ENCODE assay signal across 15 cellular contexts in genomic region chr4:105972946-105973621, GRCh38.
DNase-seq lines count a peak whose midpoint lies in the region; ATAC-seq, FAIRE-seq and TF ChIP-seq lines count a peak whose summit lies in the region.
"Had no signal": no experiment of that assay in that cellular context is flagged by ENCODE, and none has a peak within 500 bp of the region (broad histone marks: within the 10 kb centered on the region; RNA-seq: fewer than 3 reads in every experiment).

No MANE protein-coding gene starts in this region.

- TF ChIP-seq CTCF in Calu3 (IDR thresholded peaks at IDR 0.05; ENCODE audit: unreplicated experiment), result no peak
- no peak for TF ChIP-seq CTCF in H1 (IDR thresholded peaks at IDR 0.05; ENCODE audit: control extremely low read depth in 1 of 3, insufficient read depth in 1 of 3, low read depth in 1 of 3, low read length in 3 of 3)
- no peak for TF ChIP-seq CTCF in mucosa of descending colon (IDR thresholded peaks at IDR 0.05)
- no peak for TF ChIP-seq CTCF in kidney (IDR thresholded peaks at IDR 0.05; ENCODE audit: borderline replicate concordance, extremely low read depth, insufficient read depth)

- H3K4me3 ChIP-seq in HUES6 (ENCODE audit: low read depth, low read length) (no peak overlapping the region), H1 (ENCODE audit: extremely low read depth in 1 of 4, insufficient read depth in 2 of 4, low read depth in 3 of 4, low read length in 4 of 4) (peak overlapping the region in 1 of 4 experiments; percentile 16; a peak in 1 of 8 replicates), mucosa of descending colon (no peak overlapping the region), kidney (ENCODE audit: low read length in 2 of 2) (no peak overlapping the region)
- H3K4me3 ChIP-seq: BLaER1 had no signal

- H4K8ac ChIP-seq in H1 (ENCODE audit: extremely low read depth, insufficient read depth, low read length), result no peak overlapping the region

- POLR2A ChIA-PET in H1 (lab: Charles Lee; ENCODE audit: partially characterized antibody), result no interaction called here

- DNase-seq in Calu3, result no peak
- no peak for DNase-seq in H1 (ENCODE audit: low read depth in 1 of 2, low spot score in 2 of 2)
- no peak for DNase-seq in mucosa of descending colon
- DNase-seq in ureter (ENCODE audit: low spot score), result no peak
- DNase-seq in kidney, result no peak
- DNase-seq in activated naive CD8-positive, alpha-beta T cell treated with anti-CD3 and anti-CD28 coated beads for 36 hours, result no peak
- DNase-seq: AML-193; Caco-2; CD8-positive, alpha-beta memory T cell; DMS53; GF-D8 had no signal

- no peak overlapping the region for H3K23ac ChIP-seq in H1 (ENCODE audit: insufficient read length)

- no peak overlapping the region for H2AFZ ChIP-seq in H1 (ENCODE audit: low read length)

- no peaks in the 10 kb centered on the region for H3K79me1 ChIP-seq in H1 (ENCODE audit: low read depth, low read length)

- H3K27me3 Mint-ChIP-seq in Calu3 (ENCODE audit: unreplicated experiment), result no peaks in the 10 kb centered on the region
- peaks cover 7% of the 10 kb centered on the region for H3K27me3 Mint-ChIP-seq in activated naive CD8-positive, alpha-beta T cell treated with anti-CD3 and anti-CD28 coated beads for 36 hours

- no peak for TF ChIP-seq RAD21 in H1 (IDR thresholded peaks at IDR 0.05 in 1 of 2, conservative IDR thresholded peaks at IDR 0.05 in 1 of 2; ENCODE audit: low read depth in 2 of 2, low read length in 2 of 2)

- CTCF ChIA-PET in Calu3 (lab: Charles Lee) (no interaction called here), H1 (lab: Charles Lee; ENCODE audit: partially characterized antibody) (no interaction called here)

- peak; percentile 63 for ATAC-seq in mucosa of descending colon

- no peak overlapping the region for H3K18ac ChIP-seq in H1 (ENCODE audit: extremely low read depth, low read length)

- H3K4ac ChIP-seq in H1 (replicated peaks; ENCODE audit: insufficient read length, low read depth, low read length), result no peak overlapping the region

- peak; percentile 7 for FAIRE-seq in H1 (lab: Jason Lieb, UNC)
- FAIRE-seq in kidney (lab: Jason Lieb, UNC), result no peak
- FAIRE-seq: H54 had no signal

- no peak overlapping the region for H4K5ac ChIP-seq in H1 (ENCODE audit: insufficient read length, low read depth, low read length)

- no peak overlapping the region for H3K56ac ChIP-seq in H1 (replicated peaks; ENCODE audit: insufficient read length, low read depth, low read length)

- BruUV-seq in Calu3 (replicated peaks; lab: Mats Ljungman, UMichigan), result no TSS peak

- H3K4me1 ChIP-seq in HUES6 (ENCODE audit: control insufficient read depth, insufficient read depth, low read length), result peaks cover 20% of the 10 kb centered on the region
- H3K4me1 ChIP-seq in H1 (replicated peaks in 1 of 4; ENCODE audit: control insufficient read depth in 3 of 4, insufficient read depth in 4 of 4, low read length in 3 of 4), result peaks cover 4 to 16% (median 6%) of the 10 kb centered on the region in 4 experiments; a peak in 6 of 7 replicates
- no peaks in the 10 kb centered on the region for H3K4me1 ChIP-seq in mucosa of descending colon (ENCODE audit: low read depth)
- H3K4me1 ChIP-seq in kidney (ENCODE audit: control insufficient read depth in 1 of 2, insufficient read depth in 1 of 2, low read depth in 1 of 2, low read length in 2 of 2), result no peaks in the 10 kb centered on the region
- H3K4me1 ChIP-seq: BLaER1 had no signal

- no peaks in the 10 kb centered on the region for H3K23me2 ChIP-seq in H1 (ENCODE audit: low read depth, low read length)

- H3K79me2 ChIP-seq in H1 (ENCODE audit: control insufficient read depth in 1 of 2, insufficient read depth in 2 of 2, low read length in 2 of 2), result no peaks in the 10 kb centered on the region

- H2BK12ac ChIP-seq in H1 (ENCODE audit: low read depth, low read length), result no peak overlapping the region

- no peak overlapping the region for H2BK15ac ChIP-seq in H1 (ENCODE audit: low read length)

- H3K4me1 Mint-ChIP-seq in Calu3 (ENCODE audit: low read depth, unreplicated experiment), result peaks cover 27% of the 10 kb centered on the region
- H3K4me1 Mint-ChIP-seq in activated naive CD8-positive, alpha-beta T cell treated with anti-CD3 and anti-CD28 coated beads for 36 hours, result no peaks in the 10 kb centered on the region
- H3K4me1 Mint-ChIP-seq: CD8-positive, alpha-beta memory T cell had no signal

- no peak for TF ChIP-seq POLR2A in H1 (IDR thresholded peaks at IDR 0.05; ENCODE audit: control extremely low read depth in 1 of 2, low read depth in 2 of 2, low read length in 2 of 2)

- H3K36me3 ChIP-seq in HUES6 (ENCODE audit: control insufficient read depth, insufficient read depth, low read length) (no peaks in the 10 kb centered on the region), H1 (ENCODE audit: control insufficient read depth in 2 of 4, insufficient read depth in 4 of 4, low read length in 3 of 4) (no peaks in the 10 kb centered on the region), mucosa of descending colon (ENCODE audit: low read depth) (no peaks in the 10 kb centered on the region), kidney (ENCODE audit: control insufficient read depth in 1 of 2, insufficient read depth in 2 of 2, low read length in 2 of 2) (no peaks in the 10 kb centered on the region)
- H3K36me3 ChIP-seq: BLaER1 had no signal

- H3K4me2 ChIP-seq in H1 (ENCODE audit: insufficient read depth in 1 of 2, low read depth in 2 of 2, low read length in 2 of 2), result peak overlapping the region; percentile 8 to 15; a peak in 2 of 4 replicates
- H3K4me2 ChIP-seq: BLaER1 had no signal

- no peaks in the 10 kb centered on the region for H4K20me1 ChIP-seq in H1 (replicated peaks in 1 of 2; ENCODE audit: control insufficient read depth in 1 of 2, insufficient read depth in 2 of 2, low read length in 2 of 2)
- H4K20me1 ChIP-seq: BLaER1 had no signal

- intact Hi-C loops in Calu3 (cut with micrococcal nuclease; ENCODE audit: unreplicated experiment) (no loop called here), mucosa of descending colon (cut with DNase I, micrococcal nuclease) (no loop called here), kidney (cut with DNase I) (no loop called here)

- 67% methylated on average over 5 of the region's 5 CpGs; no CpG with 5 or more reads in 1 of the 2 experiments for WGBS in H1 (ENCODE audit: extremely low coverage in 1 of 2, insufficient coverage in 1 of 2, insufficient read length in 1 of 2, insufficient replicate concordance in 2 of 2, low coverage in 1 of 2, low lambda C conversion rate in 2 of 2, missing lambda C conversion rate in 1 of 2), 2 experiments

- H3K27ac Mint-ChIP-seq in Calu3 (ENCODE audit: unreplicated experiment), result peak overlapping the region; percentile 69
- no peak overlapping the region for H3K27ac Mint-ChIP-seq in activated naive CD8-positive, alpha-beta T cell treated with anti-CD3 and anti-CD28 coated beads for 36 hours
- H3K27ac Mint-ChIP-seq: CD8-positive, alpha-beta memory T cell had no signal

- no peak overlapping the region; the same call in 1 of the 2 replicates for H2BK5ac ChIP-seq in H1 (ENCODE audit: low read depth, low read length)

- no peak overlapping the region for H2BK120ac ChIP-seq in H1 (replicated peaks; ENCODE audit: low read depth, low read length)

- H3K9me3 Mint-ChIP-seq in Calu3 (ENCODE audit: low read depth, unreplicated experiment), result no peaks in the 10 kb centered on the region
- no peaks in the 10 kb centered on the region for H3K9me3 Mint-ChIP-seq in activated naive CD8-positive, alpha-beta T cell treated with anti-CD3 and anti-CD28 coated beads for 36 hours

- H3K4me3 Mint-ChIP-seq in Calu3 (ENCODE audit: low read depth, unreplicated experiment), result no peak overlapping the region
- no peak overlapping the region for H3K4me3 Mint-ChIP-seq in activated naive CD8-positive, alpha-beta T cell treated with anti-CD3 and anti-CD28 coated beads for 36 hours
- H3K4me3 Mint-ChIP-seq: CD8-positive, alpha-beta memory T cell had no signal

- no peak overlapping the region for H4K91ac ChIP-seq in H1 (replicated peaks; ENCODE audit: insufficient read length, low read length)

- H3K27ac ChIP-seq in HUES6 (ENCODE audit: low read depth, low read length), result peak overlapping the region; percentile 42
- no peak overlapping the region for H3K27ac ChIP-seq in H1 (ENCODE audit: low read depth, low read length)
- no peak overlapping the region for H3K27ac ChIP-seq in kidney (ENCODE audit: low read depth in 2 of 2, low read length in 2 of 2)
- H3K27ac ChIP-seq: 22Rv1, BLaER1 had no signal

- peak overlapping the region; percentile 66; the same call in 1 of the 2 replicates for H2BK20ac ChIP-seq in H1 (ENCODE audit: low read length)

- H3K27me3 ChIP-seq in HUES6 (ENCODE audit: control insufficient read depth, insufficient read depth, low read length), result no peaks in the 10 kb centered on the region
- no peaks in the 10 kb centered on the region for H3K27me3 ChIP-seq in H1 (replicated peaks in 1 of 4; ENCODE audit: control insufficient read depth in 3 of 4, extremely low read depth in 1 of 4, insufficient read depth in 3 of 4, low read length in 3 of 4)
- H3K27me3 ChIP-seq: BLaER1 had no signal

- no peak overlapping the region for H3K14ac ChIP-seq in H1 (ENCODE audit: insufficient read length)

- H3K36me3 Mint-ChIP-seq in Calu3 (ENCODE audit: insufficient read depth, unreplicated experiment), result no peaks in the 10 kb centered on the region
- H3K36me3 Mint-ChIP-seq in activated naive CD8-positive, alpha-beta T cell treated with anti-CD3 and anti-CD28 coated beads for 36 hours, result no peaks in the 10 kb centered on the region
- H3K36me3 Mint-ChIP-seq: CD8-positive, alpha-beta memory T cell had no signal

- no peaks in the 10 kb centered on the region for H3K9me3 ChIP-seq in HUES6 (ENCODE audit: control insufficient read depth, insufficient read depth, low read depth, low read length)
- H3K9me3 ChIP-seq in H1 (ENCODE audit: insufficient read depth in 2 of 2, low read depth in 1 of 2, low read length in 1 of 2), result no peaks in the 10 kb centered on the region
- H3K9me3 ChIP-seq in mucosa of descending colon, result no peaks in the 10 kb centered on the region
- H3K9me3 ChIP-seq in kidney (ENCODE audit: control insufficient read depth in 1 of 2, low read length in 2 of 2), result no peaks in the 10 kb centered on the region
- H3K9me3 ChIP-seq: Caco-2 had no signal

- no peak for TF ChIP-seq EP300 in H1 (IDR thresholded peaks at IDR 0.05; ENCODE audit: borderline replicate concordance in 1 of 2, low read depth in 2 of 2, low read length in 2 of 2)

- H3K9ac ChIP-seq in HUES6 (ENCODE audit: low read length), result no peak overlapping the region
- H3K9ac ChIP-seq in H1 (replicated peaks in 1 of 4; ENCODE audit: extremely low read depth in 1 of 4, low read depth in 3 of 4, low read length in 3 of 4), result no peak overlapping the region
- H3K9ac ChIP-seq in kidney (ENCODE audit: low read length in 2 of 2), result no peak overlapping the region
- H3K9ac ChIP-seq: BLaER1 had no signal

- no peak overlapping the region; the same call in 1 of the 2 replicates for H2AK5ac ChIP-seq in H1 (ENCODE audit: low read depth, low read length)

TF ChIP-seq in H1, 55 proteins besides CTCF, POLR2A, EP300 and RAD21 (continues in another document):
- no peak for TF ChIP-seq E2F6 (IDR thresholded peaks at IDR 0.05)
